10 cellular contexts compared by ENCODE assay signal in the genomic region with DNA sequence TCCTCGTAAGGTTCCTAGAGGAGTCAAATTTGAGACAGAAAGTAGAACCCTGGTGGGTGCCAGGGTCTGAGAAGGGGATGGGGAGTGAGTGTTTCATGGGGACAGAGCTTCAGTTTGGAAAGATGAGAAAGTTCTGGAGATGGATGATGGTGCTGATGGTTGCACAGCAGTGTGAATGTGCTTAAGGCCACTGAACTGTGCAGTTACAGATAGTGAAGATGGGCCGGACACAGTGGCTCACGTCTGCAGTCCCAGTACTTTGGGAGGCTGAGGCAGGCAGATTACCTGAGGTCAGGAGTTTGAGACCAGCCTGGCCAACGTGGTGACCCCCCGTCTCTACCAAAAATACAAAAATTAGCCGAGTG. TPM values are rescaled to one million over a fixed set of nuclear protein-coding genes. Genes with fewer than 3 reads are reported as not detected.
DNase-seq lines count a peak whose midpoint lies in the region; ATAC-seq and TF ChIP-seq lines count a peak whose summit lies in the region.
"Had no signal": no experiment of that assay in that cellular context is flagged by ENCODE, and none has a peak within 500 bp of the region (broad histone marks: within the 10 kb centered on the region; RNA-seq: fewer than 3 reads in every experiment).

No MANE protein-coding gene starts in this region.

- peak overlapping the region; percentile 79 for H3K4me3 Mint-ChIP-seq in Calu3 (ENCODE audit: low read depth, unreplicated experiment)
- peak overlapping the region; percentile 71 for H3K4me3 Mint-ChIP-seq in central memory CD8-positive, alpha-beta T cell
- peak overlapping the region; percentile 89 for H3K4me3 Mint-ChIP-seq in nephron progenitor cell

- H3K36me3 ChIP-seq in Loucy (ENCODE audit: insufficient read depth, low read length), result no peaks in the 10 kb centered on the region

- no peaks in the 10 kb centered on the region for H3F3A ChIP-seq in Loucy (ENCODE audit: low read depth)

- peak overlapping the region; percentile 94 for H3K4me2 ChIP-seq in Loucy (ENCODE audit: low read depth, low read length, poor library complexity, severe bottlenecking)

- H3K36me3 Mint-ChIP-seq in Calu3 (ENCODE audit: insufficient read depth, unreplicated experiment) (peaks cover 18% of the 10 kb centered on the region), nephron progenitor cell (ENCODE audit: low read depth) (peaks cover 13% of the 10 kb centered on the region)
- peaks cover 5% of the 10 kb centered on the region for H3K36me3 Mint-ChIP-seq in central memory CD8-positive, alpha-beta T cell (ENCODE audit: insufficient read depth)

- H3K9me3 ChIP-seq in Loucy (ENCODE audit: insufficient read depth, low read depth, low read length), result no peaks in the 10 kb centered on the region

- no peak for TF ChIP-seq CTCF in Calu3 (IDR thresholded peaks at IDR 0.05; ENCODE audit: unreplicated experiment)
- TF ChIP-seq CTCF in Loucy (conservative IDR thresholded peaks at IDR 0.05; ENCODE audit: low read length), result no peak
- TF ChIP-seq CTCF in nephron progenitor cell (IDR thresholded peaks at IDR 0.05), result no peak

- BruUV-seq in Calu3 (replicated peaks; lab: Mats Ljungman, UMichigan), result TSS peak; percentile 49

- H3K79me2 ChIP-seq in Loucy (ENCODE audit: insufficient read depth, low read length), result peaks cover 51% of the 10 kb centered on the region

- no peaks in the 10 kb centered on the region for H4K20me1 ChIP-seq in Loucy (ENCODE audit: insufficient read depth, low read length, poor library complexity, severe bottlenecking)

- ATAC-seq in central memory CD8-positive, alpha-beta T cell (replicated peaks; ENCODE audit: extremely low read depth, poor library complexity, severe bottlenecking), result no peak
- ATAC-seq in HG03520 (IDR thresholded peaks at IDR 0.05; ENCODE audit: unreplicated experiment), result no peak
- ATAC-seq in HG02981 (IDR thresholded peaks at IDR 0.05; ENCODE audit: unreplicated experiment), result no peak

- peak overlapping the region; percentile 100 for H3K9ac ChIP-seq in Loucy (ENCODE audit: low read depth, low read length, poor library complexity, severe bottlenecking)

- DNase-seq in Calu3, result no peak
- DNase-seq in central memory CD8-positive, alpha-beta T cell (ENCODE audit: low spot score in 2 of 2), result no peak
- DNase-seq in nephron progenitor cell, result no peak
- DNase-seq in DMS153 treated with DMSO at 0.1 percent for 48 hours (lab: John Stamatoyannopoulos, UW; ENCODE audit: unreplicated experiment), result no peak
- DNase-seq in superior temporal gyrus (ENCODE audit: extremely low spot score), result no peak
- DNase-seq: dorsolateral prefrontal cortex, NCI-H1694 treated with DMSO at 0.1 percent for 48 hours had no signal

- H3K27me3 ChIP-seq in Loucy (ENCODE audit: insufficient read depth, low read length, poor library complexity, severe bottlenecking), result peaks cover 4% of the 10 kb centered on the region
- H3K27me3 ChIP-seq: dorsolateral prefrontal cortex had no signal

- H3K4me3 ChIP-seq in Loucy (ENCODE audit: low read length, poor library complexity, severe bottlenecking), result peak overlapping the region; percentile 100

- H2AFZ ChIP-seq in Loucy (ENCODE audit: low read length), result no peak overlapping the region

- H3K27ac Mint-ChIP-seq in Calu3 (ENCODE audit: unreplicated experiment) (peak overlapping the region; percentile 74), nephron progenitor cell (peak overlapping the region; percentile 7)
- peak overlapping the region; percentile 67 for H3K27ac Mint-ChIP-seq in central memory CD8-positive, alpha-beta T cell (ENCODE audit: low read depth)

- H3K27me3 Mint-ChIP-seq in Calu3 (ENCODE audit: unreplicated experiment), result no peaks in the 10 kb centered on the region
- no peaks in the 10 kb centered on the region for H3K27me3 Mint-ChIP-seq in central memory CD8-positive, alpha-beta T cell
- H3K27me3 Mint-ChIP-seq in nephron progenitor cell (ENCODE audit: low read depth, poor library complexity), result no peaks in the 10 kb centered on the region

- H3K4me1 ChIP-seq in Loucy (ENCODE audit: insufficient read depth, low read length, poor library complexity, severe bottlenecking), result peaks cover 24% of the 10 kb centered on the region

- H3K9me3 Mint-ChIP-seq in Calu3 (ENCODE audit: low read depth, unreplicated experiment) (no peaks in the 10 kb centered on the region), nephron progenitor cell (peaks cover 3% of the 10 kb centered on the region)
- no peaks in the 10 kb centered on the region for H3K9me3 Mint-ChIP-seq in central memory CD8-positive, alpha-beta T cell

- CTCF ChIA-PET in Calu3 (lab: Charles Lee), result no interaction called here

- no peaks in the 10 kb centered on the region for H3K9me2 ChIP-seq in Loucy (replicated peaks; ENCODE audit: low read depth, low read length)

- H3K4me1 Mint-ChIP-seq in Calu3 (ENCODE audit: low read depth, unreplicated experiment), result peaks cover 16% of the 10 kb centered on the region
- H3K4me1 Mint-ChIP-seq in central memory CD8-positive, alpha-beta T cell, result peaks cover 14% of the 10 kb centered on the region
- peaks cover 15% of the 10 kb centered on the region for H3K4me1 Mint-ChIP-seq in nephron progenitor cell

- intact Hi-C loops in Calu3 (cut with micrococcal nuclease; ENCODE audit: unreplicated experiment), result no loop called here

RNA-seq across cellular contexts. Expression of a gene that starts 0.9 kb away (rescaled TPM):
- 31.8 and 36.4 TPM in 2 replicates for total RNA-seq in Calu3 (2022)

RNA-seq across cellular contexts. Expression of a gene that starts 42.7 kb away (rescaled TPM):
- total RNA-seq in Calu3 (2022), result 27.8 and 31.2 TPM in 2 replicates

Comparison
In these comparisons a context has a peak if more than half of its experiments do, and no peak if none do; other contexts are left out.
1. H3K27ac Mint-ChIP-seq: peak in every context shown above with its lines; median percentile 74 in Calu3; 67 in central memory CD8-positive, alpha-beta T cell; 7 in nephron progenitor cell.